Comparison of ENCODE assay signal across 22 cellular contexts in the genomic region with DNA sequence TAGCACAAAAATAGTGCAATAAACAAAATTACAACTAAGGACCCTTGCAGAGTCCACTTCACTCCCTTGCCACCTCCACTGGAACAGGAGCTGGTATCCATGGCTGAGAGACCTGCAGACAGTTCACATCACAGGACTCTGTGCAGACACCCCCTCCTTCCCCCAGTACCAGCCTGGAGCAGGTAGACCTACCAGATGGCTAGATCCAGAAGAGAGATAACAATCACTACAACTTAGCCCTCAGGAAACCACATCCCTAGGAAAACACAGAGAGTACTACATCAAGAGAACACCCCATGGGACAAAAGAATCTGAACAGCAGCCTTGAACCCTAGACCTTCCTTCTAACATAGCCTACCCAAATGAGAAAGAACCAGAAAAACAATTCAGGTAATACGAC.
"Had no signal": no experiment of that assay in that cellular context is flagged by ENCODE, and none has a peak within 500 bp of the region (broad histone marks: within the 10 kb centered on the region; RNA-seq: fewer than 3 reads in every experiment).

No MANE protein-coding gene starts in this region.

- DNase-seq: effector CD8-positive, alpha-beta T cell; effector memory CD8-positive, alpha-beta T cell; endodermal cell; erythroblast; esophagus squamous epithelium; foreskin fibroblast; foreskin melanocyte; gastrocnemius medialis; glutamatergic neuron; head of caudate nucleus; heart right ventricle; hippocampal formation; left cardiac atrium; left lung; left ventricle myocardium superior; lower lobe of right lung; mesenchymal stem cell; mucosa of descending colon; naive B cell; naive thymus-derived CD8-positive, alpha-beta T cell had no signal

- H3K4me3 ChIP-seq: esophagus squamous epithelium, gastrocnemius medialis, heart right ventricle, left lung, lower lobe of right lung, mucosa of descending colon had no signal

- H3K9me3 ChIP-seq: gastrocnemius medialis, lower lobe of right lung, mucosa of descending colon had no signal

- H3K27me3 ChIP-seq: esophagus squamous epithelium, gastrocnemius medialis, heart right ventricle, left lung had no signal

- H3K36me3 ChIP-seq: esophagus squamous epithelium, gastrocnemius medialis, heart right ventricle, left lung, lower lobe of right lung had no signal

- ATAC-seq: effector memory CD8-positive, alpha-beta T cell; esophagus mucosa; gastrocnemius medialis; heart right ventricle; left cardiac atrium; left lung; left ventricle myocardium superior; lower lobe of right lung; mucosa of descending colon; naive thymus-derived CD8-positive, alpha-beta T cell had no signal

- H3K27ac ChIP-seq: epithelial cell of prostate, esophagus squamous epithelium, gastrocnemius medialis, heart right ventricle, left lung, lower lobe of right lung had no signal

- H3K4me1 ChIP-seq: esophagus squamous epithelium, gastrocnemius medialis, heart right ventricle, left lung, lower lobe of right lung had no signal
